26 cellular contexts compared by ENCODE assay signal in genomic region chr22:19928207-19928606, GRCh38.
"Had no signal": no experiment of that assay in that cellular context is flagged by ENCODE, and none has a peak within 500 bp of the region (broad histone marks: within the 10 kb centered on the region; RNA-seq: fewer than 3 reads in every experiment).

No MANE protein-coding gene starts in this region.

- H3K9me3 ChIP-seq: adrenal gland, SJSA1 had no signal

- DNase-seq: activated CD4-positive, alpha-beta T cell treated with anti-CD3 and anti-CD28 coated beads for 48 hours; activated CD4-positive, alpha-beta T cell treated with anti-CD3 and anti-CD28 coated beads, Interleukin-2, amount 50 U/mL, for 4 hours; activated CD4-positive, CD25-positive, alpha-beta regulatory T cell treated with anti-CD3 and anti-CD28 coated beads, Interleukin-2, amount 50 U/mL, for 72 hours; activated CD8-positive, alpha-beta memory T cell treated with anti-CD3 and anti-CD28 coated beads, Interleukin-2, amount 50 U/mL, for 48 hours; activated CD8-positive, alpha-beta T cell treated with anti-CD3 and anti-CD28 coated beads, Interleukin-2, amount 10 ng/mL, durations not matched to agents 7 days and 5 days; activated naive CD4-positive, alpha-beta T cell treated with anti-CD3 and anti-CD28 coated beads, Interleukin-2, amount 50 U/mL, for 16 hours; activated naive CD8-positive, alpha-beta T cell treated with anti-CD3 and anti-CD28 coated beads, Interleukin-2, amount 10 ng/mL, durations not matched to agents 7 days and 5 days; activated T-cell treated with anti-CD3 and anti-CD28 coated beads, Interleukin-2, amount 50 U/mL, for 1 hour; adrenal gland; MM.1S; NCI-H1105 treated with DMSO at 0.1 percent for 48 hours; NCI-H1436 treated with DMSO at 0.1 percent for 48 hours; NCI-H187; NCI-H2081; NCI-H446; NCI-H524; PC-3; SHP77; SW 1271 had no signal

- H3K9me3 Mint-ChIP-seq: activated naive CD8-positive, alpha-beta T cell treated with anti-CD3 and anti-CD28 coated beads, Interleukin-2, amount 10 ng/mL, durations not matched to agents 7 days and 5 days; central memory CD8-positive, alpha-beta T cell; T-helper 2 cell treated with Interferon-gamma antibody and Interleukin-4, amounts not matched to agents 5 μg/mL and 100 μg/mL, for 36 hours; WTC11 had no signal

- H3K27ac Mint-ChIP-seq: activated CD8-positive, alpha-beta T cell treated with anti-CD3 and anti-CD28 coated beads, Interleukin-2, amount 10 ng/mL, durations not matched to agents 7 days and 5 days; activated naive CD8-positive, alpha-beta T cell treated with anti-CD3 and anti-CD28 coated beads, Interleukin-2, amount 10 ng/mL, durations not matched to agents 7 days and 5 days; T-helper 2 cell treated with Interferon-gamma antibody and Interleukin-4, amounts not matched to agents 5 μg/mL and 100 μg/mL, for 36 hours; WTC11 had no signal

- H3K27me3 ChIP-seq: adrenal gland, SJSA1 had no signal

- FAIRE-seq: bronchial epithelial cell, RCC 7860 had no signal

- H3K4me3 ChIP-seq: adrenal gland, SJSA1 had no signal

- H3K36me3 Mint-ChIP-seq: activated naive CD8-positive, alpha-beta T cell treated with anti-CD3 and anti-CD28 coated beads, Interleukin-2, amount 10 ng/mL, durations not matched to agents 7 days and 5 days; WTC11 had no signal

- H3K36me3 ChIP-seq: adrenal gland had no signal

- H3K4me1 Mint-ChIP-seq: activated naive CD8-positive, alpha-beta T cell treated with anti-CD3 and anti-CD28 coated beads, Interleukin-2, amount 10 ng/mL, durations not matched to agents 7 days and 5 days; WTC11 had no signal

- H3K27me3 Mint-ChIP-seq: activated naive CD8-positive, alpha-beta T cell treated with anti-CD3 and anti-CD28 coated beads, Interleukin-2, amount 10 ng/mL, durations not matched to agents 7 days and 5 days; central memory CD8-positive, alpha-beta T cell had no signal

- H3K4me1 ChIP-seq: adrenal gland, SJSA1 had no signal

- H3K27ac ChIP-seq: adrenal gland, SJSA1 had no signal

- ATAC-seq: activated CD8-positive, alpha-beta T cell treated with anti-CD3 and anti-CD28 coated beads, Interleukin-2, amount 10 ng/mL, durations not matched to agents 7 days and 5 days; PC-3; SK-N-SH treated with all-trans-retinoic acid at 6 μM for 48 hours; WTC11 had no signal

- H3K4me3 Mint-ChIP-seq: activated CD8-positive, alpha-beta T cell treated with anti-CD3 and anti-CD28 coated beads, Interleukin-2, amount 10 ng/mL, durations not matched to agents 7 days and 5 days; activated naive CD8-positive, alpha-beta T cell treated with anti-CD3 and anti-CD28 coated beads, Interleukin-2, amount 10 ng/mL, durations not matched to agents 7 days and 5 days; central memory CD8-positive, alpha-beta T cell; T-helper 2 cell treated with Interferon-gamma antibody and Interleukin-4, amounts not matched to agents 5 μg/mL and 100 μg/mL, for 36 hours; WTC11 had no signal
